18 cellular contexts compared by ENCODE assay signal in the genomic region with DNA sequence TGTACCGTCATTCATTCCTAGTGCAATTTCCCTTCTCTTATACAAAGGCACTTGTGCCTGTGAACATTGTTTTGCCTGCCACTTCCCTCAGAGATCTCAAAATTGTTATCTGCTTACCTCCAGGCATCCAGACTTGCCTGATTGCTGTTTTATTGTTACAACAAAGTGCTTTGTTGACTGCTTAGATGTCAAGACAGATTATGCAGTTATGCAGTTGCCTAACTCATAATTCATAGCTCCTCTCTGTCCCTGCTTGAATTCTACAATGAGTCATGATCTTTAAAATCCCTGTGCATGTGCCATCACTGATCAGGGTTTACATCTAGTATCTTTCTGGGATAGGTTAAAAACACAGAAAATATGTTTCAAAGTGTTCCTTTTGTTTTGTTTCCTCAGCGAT. TPM values are rescaled to one million over a fixed set of nuclear protein-coding genes. Genes with fewer than 3 reads are reported as not detected.
DNase-seq lines count a peak whose midpoint lies in the region; ATAC-seq and TF ChIP-seq lines count a peak whose summit lies in the region.
"Had no signal": no experiment of that assay in that cellular context is flagged by ENCODE, and none has a peak within 500 bp of the region (broad histone marks: within the 10 kb centered on the region; RNA-seq: fewer than 3 reads in every experiment).

No MANE protein-coding gene starts in this region.

- H3K4me3 ChIP-seq in A673 (ENCODE audit: low read depth, low read length, poor library complexity, severe bottlenecking), result no peak overlapping the region
- H3K4me3 ChIP-seq: GM12878, SK-N-MC had no signal

- POLR2A ChIA-PET in A673 (lab: Charles Lee; ENCODE audit: low non-redundant PET), result no interaction called here
- POLR2A ChIA-PET in activated CD4-positive, alpha-beta T cell treated with anti-CD3 and anti-CD28 coated beads, Interleukin-2, amount 10 ng/mL, durations not matched to agents 7 days and 5 days (lab: Charles Lee), result no interaction called here

- no peak overlapping the region for H3K27ac Mint-ChIP-seq in activated CD4-positive, alpha-beta T cell treated with anti-CD3 and anti-CD28 coated beads, Interleukin-2, amount 10 ng/mL, durations not matched to agents 7 days and 5 days
- H3K27ac Mint-ChIP-seq: activated naive CD8-positive, alpha-beta T cell treated with anti-CD3 and anti-CD28 coated beads, Interleukin-2, amount 10 ng/mL, durations not matched to agents 7 days and 5 days; IgD-negative memory B cell had no signal

- H3K9me3 ChIP-seq in A673 (ENCODE audit: low read depth, low read length, poor library complexity, severe bottlenecking), result no peaks in the 10 kb centered on the region

- no peaks in the 10 kb centered on the region for H3K27me3 ChIP-seq in A673 (replicated peaks; ENCODE audit: insufficient read depth, low read depth, low read length, poor library complexity)

- no peak for TF ChIP-seq CTCF in A673 (conservative IDR thresholded peaks at IDR 0.05; ENCODE audit: low read depth, low read length)

- intact Hi-C loops in A673 (cut with micrococcal nuclease; ENCODE audit: unreplicated experiment), result no loop called here

- no peaks in the 10 kb centered on the region for H3K4me1 Mint-ChIP-seq in activated CD4-positive, alpha-beta T cell treated with anti-CD3 and anti-CD28 coated beads, Interleukin-2, amount 10 ng/mL, durations not matched to agents 7 days and 5 days
- H3K4me1 Mint-ChIP-seq: activated naive CD8-positive, alpha-beta T cell treated with anti-CD3 and anti-CD28 coated beads, Interleukin-2, amount 10 ng/mL, durations not matched to agents 7 days and 5 days had no signal

- no TSS peak for BruUV-seq in A673 (replicated peaks; lab: Mats Ljungman, UMichigan)

- H3K27me3 Mint-ChIP-seq in activated CD4-positive, alpha-beta T cell treated with anti-CD3 and anti-CD28 coated beads, Interleukin-2, amount 10 ng/mL, durations not matched to agents 7 days and 5 days, result no peaks in the 10 kb centered on the region

- CTCF ChIA-PET in A673 (lab: Charles Lee), result interaction anchor here (0.5 kb wide), 1 partner anchor 595 kb away, joined by 3 read pairs; no protein-coding TSS in a partner anchor
- CTCF ChIA-PET in activated CD4-positive, alpha-beta T cell treated with anti-CD3 and anti-CD28 coated beads, Interleukin-2, amount 10 ng/mL, durations not matched to agents 7 days and 5 days (lab: Charles Lee), result interaction anchor here (0.6 kb wide), 1 partner anchor 282 kb away, joined by 3 read pairs; no protein-coding TSS in a partner anchor

- no peaks in the 10 kb centered on the region for H3K36me3 ChIP-seq in A673 (ENCODE audit: insufficient read depth, low read length, poor library complexity, severe bottlenecking)

- no peak overlapping the region for H3K27ac ChIP-seq in A673 (ENCODE audit: low read depth, low read length, poor library complexity, severe bottlenecking)
- H3K27ac ChIP-seq: SK-N-MC had no signal

- no peak for ATAC-seq in GM21576 (IDR thresholded peaks at IDR 0.05; ENCODE audit: unreplicated experiment)
- no peak for ATAC-seq in HG03196 (IDR thresholded peaks at IDR 0.05; ENCODE audit: unreplicated experiment)
- ATAC-seq: activated T-cell treated with anti-CD3 and anti-CD28 coated beads, Interleukin-2, amount 50 U/mL, for 4 hours; GM12878 had no signal

- H3K36me3 Mint-ChIP-seq in activated CD4-positive, alpha-beta T cell treated with anti-CD3 and anti-CD28 coated beads, Interleukin-2, amount 10 ng/mL, durations not matched to agents 7 days and 5 days (ENCODE audit: low read depth), result no peaks in the 10 kb centered on the region
- H3K36me3 Mint-ChIP-seq: activated naive CD8-positive, alpha-beta T cell treated with anti-CD3 and anti-CD28 coated beads, Interleukin-2, amount 10 ng/mL, durations not matched to agents 7 days and 5 days had no signal

- no peaks in the 10 kb centered on the region for H3K9me3 Mint-ChIP-seq in activated CD4-positive, alpha-beta T cell treated with anti-CD3 and anti-CD28 coated beads, Interleukin-2, amount 10 ng/mL, durations not matched to agents 7 days and 5 days
- H3K9me3 Mint-ChIP-seq: activated naive CD8-positive, alpha-beta T cell treated with anti-CD3 and anti-CD28 coated beads, Interleukin-2, amount 10 ng/mL, durations not matched to agents 7 days and 5 days; activated T-cell treated with anti-CD3 and anti-CD28 coated beads, Interleukin-2, amount 50 U/mL, for 4 hours had no signal

- no peak overlapping the region for H3K4me3 Mint-ChIP-seq in activated CD4-positive, alpha-beta T cell treated with anti-CD3 and anti-CD28 coated beads, Interleukin-2, amount 10 ng/mL, durations not matched to agents 7 days and 5 days
- H3K4me3 Mint-ChIP-seq: activated naive CD8-positive, alpha-beta T cell treated with anti-CD3 and anti-CD28 coated beads, Interleukin-2, amount 10 ng/mL, durations not matched to agents 7 days and 5 days; activated T-cell treated with anti-CD3 and anti-CD28 coated beads, Interleukin-2, amount 50 U/mL, for 4 hours; IgD-negative memory B cell had no signal

- peaks cover 6% of the 10 kb centered on the region for H3K4me1 ChIP-seq in A673 (ENCODE audit: insufficient read depth, low read length, poor library complexity, severe bottlenecking)

- DNase-seq in A673 (ENCODE audit: low spot score) (peak; percentile 13), MV-4-11 (lab: John Stamatoyannopoulos, UW) (peak; percentile 51), amniotic epithelial cell (ENCODE audit: low read depth) (peak; percentile 89), iris pigment epithelial cell (ENCODE audit: low read depth) (peak; percentile 78)
- no peak for DNase-seq in activated CD4-positive, alpha-beta T cell treated with anti-CD3 and anti-CD28 coated beads, Interleukin-2, amount 10 ng/mL, durations not matched to agents 7 days and 5 days
- no peak for DNase-seq in stimulated activated naive CD4-positive, alpha-beta T cell treated with Interleukin-2 at 50 U/mL for 16 hours (lab: John Stamatoyannopoulos, UW)
- DNase-seq: activated CD4-positive, alpha-beta T cell treated with anti-CD3 and anti-CD28 coated beads, Interleukin-2, amount 50 U/mL, for 48 hours; activated naive CD8-positive, alpha-beta T cell treated with anti-CD3 and anti-CD28 coated beads, Interleukin-2, amount 10 ng/mL, durations not matched to agents 7 days and 5 days; activated T-cell treated with anti-CD3 and anti-CD28 coated beads, Interleukin-2, amount 50 U/mL, for 4 hours; caudate nucleus; effector memory CD4-positive, alpha-beta T cell; midbrain; stimulated activated CD4-positive, alpha-beta T cell treated with anti-CD3 and anti-CD28 coated beads, Interleukin-4, amount 100 ng/mL, for 4 hours had no signal

RNA-seq across cellular contexts. Expression of a gene that starts 24.5 kb away (rescaled TPM):
- 15.2 and 17.7 TPM in 2 replicates for total RNA-seq in A673 (2021)
- under 1 TPM; 0.32 to 0.40 TPM for total RNA-seq in activated CD4-positive, alpha-beta T cell treated with anti-CD3 and anti-CD28 coated beads, Interleukin-2, amount 10 ng/mL, durations not matched to agents 7 days and 5 days

Comparison
In these comparisons a context has a peak if more than half of its experiments do, and no peak if none do; other contexts are left out.
1. DNase-seq: peak in A673 (single experiment), MV-4-11 (single experiment), amniotic epithelial cell (single experiment) and iris pigment epithelial cell (single experiment); none in activated CD4-positive, alpha-beta T cell treated with anti-CD3 and anti-CD28 coated beads, Interleukin-2, amount 10 ng/mL, durations not matched to agents 7 days and 5 days (single experiment) and stimulated activated naive CD4-positive, alpha-beta T cell treated with Interleukin-2 at 50 U/mL for 16 hours (single experiment).
2. RNA of a gene that starts 24.5 kb away (total RNA-seq): 15.2 to 17.7 TPM in A673; 0.32 to 0.40 TPM in activated CD4-positive, alpha-beta T cell treated with anti-CD3 and anti-CD28 coated beads, Interleukin-2, amount 10 ng/mL, durations not matched to agents 7 days and 5 days; every median in the first group is over 10 times any median in the second.